Comparison of ENCODE assay signal across 8 cellular contexts in the genomic region with DNA sequence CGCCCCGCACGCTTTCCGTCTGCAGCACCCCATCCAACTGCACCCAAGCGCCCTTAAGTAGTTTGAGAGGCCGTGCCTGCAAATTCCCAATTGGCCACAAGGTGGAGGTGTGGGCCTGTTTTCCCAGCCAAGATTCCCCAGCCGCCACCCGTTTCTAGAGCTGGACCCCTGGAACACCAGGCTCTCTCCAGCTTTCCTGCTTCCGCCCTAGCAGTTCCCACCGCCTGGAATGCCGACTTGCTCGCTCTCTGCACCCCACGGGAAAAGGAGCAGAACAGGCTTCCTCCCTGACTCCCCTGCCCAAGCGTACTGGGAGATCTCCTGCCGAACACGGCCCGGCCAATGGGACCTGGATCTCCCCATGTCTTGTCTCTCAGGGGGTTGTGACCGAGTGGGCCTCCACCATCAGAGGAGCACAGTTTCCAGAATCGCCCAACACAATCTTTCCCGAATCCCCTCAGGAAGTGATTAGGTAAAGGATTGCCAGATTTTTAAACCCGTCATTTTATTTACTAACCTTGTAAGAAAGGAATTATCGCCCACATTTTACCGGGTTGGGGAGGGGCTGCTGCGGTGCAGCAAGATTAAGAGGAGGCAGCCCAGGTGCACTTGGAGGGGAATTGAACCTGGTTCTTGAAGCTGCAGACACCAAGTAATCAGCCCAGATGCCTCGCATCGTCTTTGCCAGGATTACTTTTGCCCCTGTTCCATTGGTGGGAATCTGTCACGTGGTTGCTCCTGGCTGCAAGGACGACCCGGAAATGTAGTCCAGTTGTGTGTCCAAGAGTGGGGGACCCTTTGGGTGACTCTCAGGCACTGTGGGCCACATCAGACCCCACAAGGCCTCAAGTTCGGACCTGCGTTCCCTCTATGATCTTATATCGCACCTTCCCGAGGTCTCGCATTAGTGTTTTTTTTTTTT. TPM values are rescaled to one million over a fixed set of nuclear protein-coding genes. Genes with fewer than 3 reads are reported as not detected.
DNase-seq lines count a peak whose midpoint lies in the region; ATAC-seq and TF ChIP-seq lines count a peak whose summit lies in the region.

No MANE protein-coding gene starts in this region.

- peak; percentile 75 for TF ChIP-seq CTCF in fibroblast of the aortic adventitia (IDR thresholded peaks at IDR 0.05; ENCODE audit: insufficient read depth, low read length)

- peak; percentile 59 for DNase-seq in NCI-H1436 (lab: John Stamatoyannopoulos, UW)
- DNase-seq in NCI-H1436 treated with DMSO at 0.1 percent for 48 hours (lab: John Stamatoyannopoulos, UW): no peak
- peak; percentile 75 for DNase-seq in KG1 (lab: John Stamatoyannopoulos, UW)
- DNase-seq in RPMI7951 (ENCODE audit: low read depth): peak; percentile 87
- DNase-seq in activated T-helper 9 cell treated with anti-CD3 and anti-CD28 coated beads, Interleukin-2, amount 50 U/mL, for 16 hours (ENCODE audit: low read depth): peak; percentile 61
- DNase-seq in fibroblast of the aortic adventitia (ENCODE audit: low read depth): peak; percentile 93
- DNase-seq in natural killer cell treated with Interleukin-12 subunit alpha and Interleukin-12 subunit beta and Interleukin-15 and Interleukin-18, amount 100 ng/mL, for 72 hours (ENCODE audit: low spot score): peak; percentile 79

- peaks cover 26 to 32% of the 10 kb centered on the region in 2 donors for H3K4me1 Mint-ChIP-seq in natural killer cell treated with Interleukin-12 subunit alpha and Interleukin-12 subunit beta and Interleukin-15 and Interleukin-18, amount 100 ng/mL, for 72 hours (ENCODE audit: low read depth in 2 of 2)
- peaks cover 48% of the 10 kb centered on the region for H3K4me1 Mint-ChIP-seq in stimulated activated naive CD8-positive, alpha-beta T cell treated with anti-CD3 and anti-CD28 coated beads, Interleukin-15, Interleukin-2, amounts not matched to agents 100 ng/mL and 50 ng/mL, for 24 hours (ENCODE audit: low read depth)

- ATAC-seq in natural killer cell treated with Interleukin-12 subunit alpha and Interleukin-12 subunit beta and Interleukin-15 and Interleukin-18, amount 100 ng/mL, for 72 hours: peak; percentile 74 to 78

- H3K27me3 Mint-ChIP-seq in natural killer cell treated with Interleukin-12 subunit alpha and Interleukin-12 subunit beta and Interleukin-15 and Interleukin-18, amount 100 ng/mL, for 72 hours: no peaks in the 10 kb centered on the region
- no peaks in the 10 kb centered on the region for H3K27me3 Mint-ChIP-seq in stimulated activated naive CD8-positive, alpha-beta T cell treated with anti-CD3 and anti-CD28 coated beads, Interleukin-15, Interleukin-2, amounts not matched to agents 100 ng/mL and 50 ng/mL, for 24 hours

- no peaks in the 10 kb centered on the region for H3K36me3 Mint-ChIP-seq in natural killer cell treated with Interleukin-12 subunit alpha and Interleukin-12 subunit beta and Interleukin-15 and Interleukin-18, amount 100 ng/mL, for 72 hours
- H3K36me3 Mint-ChIP-seq in stimulated activated naive CD8-positive, alpha-beta T cell treated with anti-CD3 and anti-CD28 coated beads, Interleukin-15, Interleukin-2, amounts not matched to agents 100 ng/mL and 50 ng/mL, for 24 hours (ENCODE audit: low read depth): no peaks in the 10 kb centered on the region

- peak overlapping the region; percentile 88 for H3K4me3 ChIP-seq in fibroblast of the aortic adventitia (ENCODE audit: low read depth, low read length)

- peak overlapping the region; percentile 82 to 89 for H3K27ac Mint-ChIP-seq in natural killer cell treated with Interleukin-12 subunit alpha and Interleukin-12 subunit beta and Interleukin-15 and Interleukin-18, amount 100 ng/mL, for 72 hours
- H3K27ac Mint-ChIP-seq in stimulated activated naive CD8-positive, alpha-beta T cell treated with anti-CD3 and anti-CD28 coated beads, Interleukin-15, Interleukin-2, amounts not matched to agents 100 ng/mL and 50 ng/mL, for 24 hours: peak overlapping the region; percentile 91

- peak overlapping the region; percentile 93 for H3K4me3 Mint-ChIP-seq in natural killer cell treated with Interleukin-12 subunit alpha and Interleukin-12 subunit beta and Interleukin-15 and Interleukin-18, amount 100 ng/mL, for 72 hours
- peak overlapping the region; percentile 83 for H3K4me3 Mint-ChIP-seq in stimulated activated naive CD8-positive, alpha-beta T cell treated with anti-CD3 and anti-CD28 coated beads, Interleukin-15, Interleukin-2, amounts not matched to agents 100 ng/mL and 50 ng/mL, for 24 hours

- no peaks in the 10 kb centered on the region for H3K9me3 Mint-ChIP-seq in natural killer cell treated with Interleukin-12 subunit alpha and Interleukin-12 subunit beta and Interleukin-15 and Interleukin-18, amount 100 ng/mL, for 72 hours
- no peaks in the 10 kb centered on the region for H3K9me3 Mint-ChIP-seq in stimulated activated naive CD8-positive, alpha-beta T cell treated with anti-CD3 and anti-CD28 coated beads, Interleukin-15, Interleukin-2, amounts not matched to agents 100 ng/mL and 50 ng/mL, for 24 hours

RNA-seq across cellular contexts. Expression of a gene that starts 3.5 kb away (rescaled TPM):
- total RNA-seq in RPMI7951 (2014; rRNA removed; shearing (Covaris generic)): under 0.01 TPM in 1 of 2 replicates, not detected in the other
- total RNA-seq in fibroblast of the aortic adventitia (ENCODE audit: low replicate concordance): not detected in 2 replicates
- 10 to 100 TPM in 1 of 2 donors, 1 to 10 TPM in 1; 2.4 to 12.4 TPM for total RNA-seq in natural killer cell treated with Interleukin-12 subunit alpha and Interleukin-12 subunit beta and Interleukin-15 and Interleukin-18, amount 100 ng/mL, for 72 hours

RNA-seq across cellular contexts. Expression of a gene that starts 7.3 kb away (rescaled TPM):
- total RNA-seq in RPMI7951 (2014; rRNA removed; shearing (Covaris generic)): 92.0 and 102 TPM in 2 replicates
- 47.7 and 59.7 TPM in 2 replicates for total RNA-seq in fibroblast of the aortic adventitia (ENCODE audit: low replicate concordance)
- total RNA-seq in natural killer cell treated with Interleukin-12 subunit alpha and Interleukin-12 subunit beta and Interleukin-15 and Interleukin-18, amount 100 ng/mL, for 72 hours: 10 to 100 TPM; 84.5 to 91.9 TPM

RNA-seq across cellular contexts. Expression of a gene that starts 15.2 kb away (rescaled TPM):
- 38.6 and 42.7 TPM in 2 replicates for total RNA-seq in RPMI7951 (2014; rRNA removed; shearing (Covaris generic))
- total RNA-seq in fibroblast of the aortic adventitia (ENCODE audit: low replicate concordance): 8.8 and 29.3 TPM in 2 replicates
- total RNA-seq in natural killer cell treated with Interleukin-12 subunit alpha and Interleukin-12 subunit beta and Interleukin-15 and Interleukin-18, amount 100 ng/mL, for 72 hours: 100 to 1,000 TPM in 1 of 2 donors, 10 to 100 TPM in 1; 80.0 to 246 TPM

RNA-seq across cellular contexts. Expression of a gene that starts 39.7 kb away (rescaled TPM):
- total RNA-seq in RPMI7951 (2014; rRNA removed; shearing (Covaris generic)): 0.12 TPM in 1 of 2 replicates, not detected in the other
- total RNA-seq in fibroblast of the aortic adventitia (ENCODE audit: low replicate concordance): not detected in 2 replicates
- 10 to 100 TPM in 1 of 2 donors, 1 to 10 TPM in 1; 1.9 to 25.8 TPM for total RNA-seq in natural killer cell treated with Interleukin-12 subunit alpha and Interleukin-12 subunit beta and Interleukin-15 and Interleukin-18, amount 100 ng/mL, for 72 hours

RNA-seq across cellular contexts. Expression of a gene that starts 49.8 kb away (rescaled TPM):
- total RNA-seq in RPMI7951 (2014; rRNA removed; shearing (Covaris generic)): not detected in 2 replicates
- total RNA-seq in fibroblast of the aortic adventitia (ENCODE audit: low replicate concordance): not detected in 2 replicates
- total RNA-seq in natural killer cell treated with Interleukin-12 subunit alpha and Interleukin-12 subunit beta and Interleukin-15 and Interleukin-18, amount 100 ng/mL, for 72 hours: 1 to 10 TPM in 1 of 2 donors, under 1 TPM in 1; 0.38 to 4.2 TPM
